ENCODE assay signal across 8 cellular contexts in the genomic region with DNA sequence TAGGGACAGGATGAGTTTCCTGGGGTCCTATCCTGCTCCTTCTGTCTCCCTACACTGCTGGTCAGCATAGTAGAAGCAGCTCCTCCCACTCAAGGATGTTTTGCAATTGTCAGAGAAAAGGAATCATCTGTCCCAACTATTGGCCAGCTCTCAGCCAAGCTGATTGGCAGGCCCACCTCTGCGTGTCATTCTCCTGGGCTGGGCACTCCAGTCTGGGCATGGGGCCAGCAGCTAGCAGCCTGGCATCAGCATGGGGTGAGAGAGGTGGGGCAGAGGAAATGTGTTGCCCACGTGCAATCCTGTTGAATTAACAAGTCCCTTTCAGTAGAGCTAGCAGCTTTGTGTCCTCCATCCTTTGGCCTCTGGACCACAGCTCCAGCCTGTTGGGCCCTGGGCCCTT. TPM values are rescaled to one million over a fixed set of nuclear protein-coding genes. Genes with fewer than 3 reads are reported as not detected.
DNase-seq lines count a peak whose midpoint lies in the region; ATAC-seq and TF ChIP-seq lines count a peak whose summit lies in the region.

No MANE protein-coding gene starts in this region.

- H3K9me3 Mint-ChIP-seq in CD14-positive monocyte, result no peaks in the 10 kb centered on the region
- no peaks in the 10 kb centered on the region for H3K9me3 Mint-ChIP-seq in naive thymus-derived CD4-positive, alpha-beta T cell

- peak; percentile 23 for DNase-seq in EH (ENCODE audit: low read depth)
- DNase-seq in NCI-H2196 (lab: John Stamatoyannopoulos, UW; ENCODE audit: unreplicated experiment), result peak; percentile 95
- peak in 7 of 10 donors; percentile 19 to 88 (median 49) for DNase-seq in dorsolateral prefrontal cortex
- peak; percentile 33 for DNase-seq in occipital lobe (lab: John Stamatoyannopoulos, UW)
- no peak for DNase-seq in CD14-positive monocyte (ENCODE audit: low spot score)
- no peak for DNase-seq in naive thymus-derived CD4-positive, alpha-beta T cell

- H3K4me1 Mint-ChIP-seq in CD14-positive monocyte, result no peaks in the 10 kb centered on the region
- H3K4me1 Mint-ChIP-seq in naive thymus-derived CD4-positive, alpha-beta T cell, result no peaks in the 10 kb centered on the region

- no peaks in the 10 kb centered on the region for H3K27me3 ChIP-seq in dorsolateral prefrontal cortex
- no peaks in the 10 kb centered on the region for H3K27me3 ChIP-seq in naive thymus-derived CD4-positive, alpha-beta T cell (ENCODE audit: control insufficient read depth in 2 of 2, insufficient read depth in 2 of 2, low read length in 2 of 2)

- no peaks in the 10 kb centered on the region for H3K9me3 ChIP-seq in naive thymus-derived CD4-positive, alpha-beta T cell (ENCODE audit: control insufficient read depth in 2 of 3, low read length in 3 of 3)

- H3K27me3 Mint-ChIP-seq in CD14-positive monocyte (ENCODE audit: low read depth in 3 of 3), result peaks cover 0 to 6% (median 5%) of the 10 kb centered on the region in 3 donors
- no peaks in the 10 kb centered on the region for H3K27me3 Mint-ChIP-seq in naive thymus-derived CD4-positive, alpha-beta T cell

- H3K4me3 Mint-ChIP-seq in CD14-positive monocyte, result no peak overlapping the region
- H3K4me3 Mint-ChIP-seq in naive thymus-derived CD4-positive, alpha-beta T cell, result no peak overlapping the region

- no peak overlapping the region for H3K27ac Mint-ChIP-seq in CD14-positive monocyte
- no peak overlapping the region for H3K27ac Mint-ChIP-seq in naive thymus-derived CD4-positive, alpha-beta T cell

- no peaks in the 10 kb centered on the region for H3K36me3 ChIP-seq in naive thymus-derived CD4-positive, alpha-beta T cell (ENCODE audit: control insufficient read depth in 2 of 3, insufficient read depth in 3 of 3, low read length in 3 of 3)

- H3K4me1 ChIP-seq in naive thymus-derived CD4-positive, alpha-beta T cell (ENCODE audit: control insufficient read depth in 2 of 2, insufficient read depth in 2 of 2, low read length in 2 of 2), result no peaks in the 10 kb centered on the region

- POLR2A ChIA-PET in naive thymus-derived CD4-positive, alpha-beta T cell (lab: Charles Lee), result no interaction called here

- CTCF ChIA-PET in naive thymus-derived CD4-positive, alpha-beta T cell (lab: Charles Lee), result interaction anchor here (0.6 kb wide), 1 partner anchor 1497 kb away, joined by 3 read pairs; no protein-coding TSS in a partner anchor

- no peak overlapping the region for H3K27ac ChIP-seq in dorsolateral prefrontal cortex
- H3K27ac ChIP-seq in naive thymus-derived CD4-positive, alpha-beta T cell (ENCODE audit: low read depth, low read length), result no peak overlapping the region

- TF ChIP-seq CTCF in dorsolateral prefrontal cortex (IDR thresholded peaks at IDR 0.05 in 54 of 56, conservative IDR thresholded peaks at IDR 0.05 in 2 of 56; ENCODE audit: low read depth in 1 of 56, partially characterized antibody in 56 of 56), result no peak
- TF ChIP-seq CTCF in CD14-positive monocyte (IDR thresholded peaks at IDR 0.05), result no peak

- no peak overlapping the region for H3K4me3 ChIP-seq in dorsolateral prefrontal cortex
- H3K4me3 ChIP-seq in naive thymus-derived CD4-positive, alpha-beta T cell (ENCODE audit: low read length), result no peak overlapping the region

- ATAC-seq in HG03175 (IDR thresholded peaks at IDR 0.05; ENCODE audit: unreplicated experiment) (no peak), GM21447 (IDR thresholded peaks at IDR 0.05; ENCODE audit: unreplicated experiment) (no peak)
- no peak for ATAC-seq in naive thymus-derived CD4-positive, alpha-beta T cell

- H3K36me3 Mint-ChIP-seq in CD14-positive monocyte, result no peaks in the 10 kb centered on the region
- H3K36me3 Mint-ChIP-seq in naive thymus-derived CD4-positive, alpha-beta T cell, result no peaks in the 10 kb centered on the region

- intact Hi-C loops in dorsolateral prefrontal cortex (cut with DNase I) (no loop called here), CD14-positive monocyte (cut with micrococcal nuclease) (no loop called here)
- intact Hi-C loops in naive thymus-derived CD4-positive, alpha-beta T cell (cut with micrococcal nuclease), result no loop called here

RNA-seq across cellular contexts. Expression of a gene that starts 14.1 kb away (rescaled TPM):
- total RNA-seq in dorsolateral prefrontal cortex (1 to 10 TPM in 35 of 120 experiments, under 1 TPM in 82, not detected in 3; 0.19 to 3.5 (median 0.66) TPM), occipital lobe (not detected)
- polyA plus RNA-seq in CD14-positive monocyte, result under 1 TPM in 1 of 2 donors, not detected in 1; 0.07 TPM
- total RNA-seq in naive thymus-derived CD4-positive, alpha-beta T cell, result 1 to 10 TPM in 4 of 5 experiments, under 1 TPM in 1; 0.24 to 4.2 (median 3.2) TPM
- under 1 TPM in 1 of 2 donors, not detected in 1; 0.61 TPM for polyA plus RNA-seq in naive thymus-derived CD4-positive, alpha-beta T cell

Comparison
In these comparisons a context has a peak if more than half of its experiments do, and no peak if none do; other contexts are left out.
1. DNase-seq: peak in EH (single experiment), NCI-H2196 (single experiment), dorsolateral prefrontal cortex (7 of 10) and occipital lobe (single experiment); none in CD14-positive monocyte (single experiment) and naive thymus-derived CD4-positive, alpha-beta T cell (0 of 9).